In genomic region chr17:2370211-2370589, GRCh38 we compare ENCODE assay signal across 21 cellular contexts. TPM values are rescaled to one million over a fixed set of nuclear protein-coding genes. Genes with fewer than 3 reads are reported as not detected.
A peak's percentile ranks its signal among the peaks of the same experiment; 100 is the strongest.
DNase-seq lines count a peak whose midpoint lies in the region; ATAC-seq and TF ChIP-seq lines count a peak whose summit lies in the region.
"Had no signal": no experiment of that assay in that cellular context is flagged by ENCODE, and none has a peak within 500 bp of the region (broad histone marks: within the 10 kb centered on the region; RNA-seq: fewer than 3 reads in every experiment).

No MANE protein-coding gene starts in this region.

- no peaks in the 10 kb centered on the region for H3K9me3 Mint-ChIP-seq in activated CD4-positive, alpha-beta T cell treated with anti-CD3 and anti-CD28 coated beads, Interleukin-2, amount 10 ng/mL, durations not matched to agents 7 days and 5 days
- no peaks in the 10 kb centered on the region for H3K9me3 Mint-ChIP-seq in activated CD4-positive, alpha-beta T cell treated with anti-CD3 and anti-CD28 coated beads for 36 hours (ENCODE audit: low read depth)
- H3K9me3 Mint-ChIP-seq in brain (no peaks in the 10 kb centered on the region), glutamatergic neuron (ENCODE audit: unreplicated experiment) (peaks cover 4% of the 10 kb centered on the region)
- H3K9me3 Mint-ChIP-seq in activated CD8-positive, alpha-beta memory T cell treated with anti-CD3 and anti-CD28 coated beads, Interleukin-2, amount 10 ng/mL, durations not matched to agents 7 days and 5 days (ENCODE audit: low read depth): no peaks in the 10 kb centered on the region
- H3K9me3 Mint-ChIP-seq: CD4-positive, alpha-beta T cell had no signal

- H3K27me3 Mint-ChIP-seq in activated CD4-positive, alpha-beta T cell treated with anti-CD3 and anti-CD28 coated beads, Interleukin-2, amount 10 ng/mL, durations not matched to agents 7 days and 5 days: no peaks in the 10 kb centered on the region
- H3K27me3 Mint-ChIP-seq in activated CD4-positive, alpha-beta T cell treated with anti-CD3 and anti-CD28 coated beads for 36 hours: no peaks in the 10 kb centered on the region
- H3K27me3 Mint-ChIP-seq in brain: no peaks in the 10 kb centered on the region
- peaks cover 2% of the 10 kb centered on the region for H3K27me3 Mint-ChIP-seq in glutamatergic neuron (ENCODE audit: unreplicated experiment)
- no peaks in the 10 kb centered on the region for H3K27me3 Mint-ChIP-seq in activated CD8-positive, alpha-beta memory T cell treated with anti-CD3 and anti-CD28 coated beads, Interleukin-2, amount 10 ng/mL, durations not matched to agents 7 days and 5 days
- H3K27me3 Mint-ChIP-seq: B cell; CD4-positive, alpha-beta T cell had no signal

- H3K79me2 ChIP-seq in mammary epithelial cell (ENCODE audit: insufficient read depth, low read length): no peaks in the 10 kb centered on the region

- H4K91ac ChIP-seq in neuronal stem cell (ENCODE audit: low read depth, low read length, poor library complexity): no peak overlapping the region

- H3K27me3 ChIP-seq in neuronal stem cell (ENCODE audit: control insufficient read depth in 3 of 3, insufficient read depth in 3 of 3, low read depth in 1 of 3, low read length in 3 of 3) (no peaks in the 10 kb centered on the region), mammary epithelial cell (ENCODE audit: insufficient read depth, low read length) (no peaks in the 10 kb centered on the region)

- DNase-seq in activated CD4-positive, alpha-beta T cell treated with anti-CD3 and anti-CD28 coated beads, Interleukin-2, amount 10 ng/mL, durations not matched to agents 7 days and 5 days: no peak
- no peak for DNase-seq in activated CD4-positive, alpha-beta T cell treated with anti-CD3 and anti-CD28 coated beads for 36 hours
- no peak for DNase-seq in glutamatergic neuron
- DNase-seq in neuronal stem cell (ENCODE audit: low spot score): no peak
- no peak for DNase-seq in activated CD8-positive, alpha-beta memory T cell treated with anti-CD3 and anti-CD28 coated beads, Interleukin-2, amount 10 ng/mL, durations not matched to agents 7 days and 5 days
- DNase-seq in GDM1 (lab: John Stamatoyannopoulos, UW): no peak
- no peak for DNase-seq in mammary epithelial cell
- DNase-seq: 8988T; CD4-positive, alpha-beta T cell; DMS153; KBM-7; NCI-H1105; NCI-H2081; NCI-H2171 treated with DMSO at 0.1 percent for 48 hours; NCI-H748 treated with DMSO at 0.1 percent for 48 hours; NK-92 treated with Interleukin-12 subunit alpha and Interleukin-12 subunit beta, amount 100 ng/mL, for 24 hours; OCI-M1; RPMI8226; SIG-M5 had no signal

- POLR2A ChIA-PET in activated CD4-positive, alpha-beta T cell treated with anti-CD3 and anti-CD28 coated beads, Interleukin-2, amount 10 ng/mL, durations not matched to agents 7 days and 5 days (lab: Charles Lee): no interaction called here
- POLR2A ChIA-PET in activated CD4-positive, alpha-beta T cell treated with anti-CD3 and anti-CD28 coated beads for 36 hours (lab: Charles Lee): no interaction called here

- H3K4me3 ChIP-seq in neuronal stem cell (ENCODE audit: low read length in 2 of 2) (no peak overlapping the region), mammary epithelial cell (replicated peaks in 1 of 3; ENCODE audit: insufficient read depth in 1 of 3, low read depth in 2 of 3, low read length in 3 of 3) (no peak overlapping the region)

- no peak overlapping the region for H2AK5ac ChIP-seq in neuronal stem cell (ENCODE audit: low read depth, low read length)

- WGBS in neuronal stem cell (ENCODE audit: extremely low coverage in 2 of 2, insufficient read length in 2 of 2, insufficient replicate concordance in 1 of 2), 2 donors: no CpG with 5 or more reads among the region's 11 CpGs
- 92% methylated on average over 9 of the region's 11 CpGs for WGBS in mammary epithelial cell (ENCODE audit: low coverage, missing lambda C conversion rate)

- no peak overlapping the region for H4K8ac ChIP-seq in neuronal stem cell (ENCODE audit: low read depth, low read length)

- H2BK120ac ChIP-seq in neuronal stem cell (ENCODE audit: low read depth, low read length): no peak overlapping the region

- dilution Hi-C loops in mammary epithelial cell (cut with HindIII; ENCODE audit: low sequenced_read_pairs): no loop called here

- no peak overlapping the region for H3K23ac ChIP-seq in neuronal stem cell (ENCODE audit: low read depth, low read length, poor library complexity)

- H3K4me2 ChIP-seq in neuronal stem cell (ENCODE audit: insufficient read depth, low read length, poor library complexity, severe bottlenecking) (no peak overlapping the region), mammary epithelial cell (ENCODE audit: insufficient read depth, low read depth, low read length) (no peak overlapping the region)

- H3K27ac Mint-ChIP-seq in activated CD4-positive, alpha-beta T cell treated with anti-CD3 and anti-CD28 coated beads, Interleukin-2, amount 10 ng/mL, durations not matched to agents 7 days and 5 days: peak overlapping the region; percentile 46
- no peak overlapping the region for H3K27ac Mint-ChIP-seq in activated CD4-positive, alpha-beta T cell treated with anti-CD3 and anti-CD28 coated beads for 36 hours
- H3K27ac Mint-ChIP-seq in brain (peak overlapping the region in 4 of 5 experiments; percentile 27 to 89 (median 54)), glutamatergic neuron (ENCODE audit: unreplicated experiment) (peak overlapping the region; percentile 15)
- no peak overlapping the region for H3K27ac Mint-ChIP-seq in activated CD8-positive, alpha-beta memory T cell treated with anti-CD3 and anti-CD28 coated beads, Interleukin-2, amount 10 ng/mL, durations not matched to agents 7 days and 5 days
- H3K27ac Mint-ChIP-seq: B cell; CD4-positive, alpha-beta T cell had no signal

- no peaks in the 10 kb centered on the region for H3K4me1 Mint-ChIP-seq in activated CD4-positive, alpha-beta T cell treated with anti-CD3 and anti-CD28 coated beads, Interleukin-2, amount 10 ng/mL, durations not matched to agents 7 days and 5 days
- no peaks in the 10 kb centered on the region for H3K4me1 Mint-ChIP-seq in activated CD4-positive, alpha-beta T cell treated with anti-CD3 and anti-CD28 coated beads for 36 hours
- peaks cover 17% of the 10 kb centered on the region for H3K4me1 Mint-ChIP-seq in brain
- no peaks in the 10 kb centered on the region for H3K4me1 Mint-ChIP-seq in glutamatergic neuron (ENCODE audit: low read depth, unreplicated experiment)
- no peaks in the 10 kb centered on the region for H3K4me1 Mint-ChIP-seq in activated CD8-positive, alpha-beta memory T cell treated with anti-CD3 and anti-CD28 coated beads, Interleukin-2, amount 10 ng/mL, durations not matched to agents 7 days and 5 days
- H3K4me1 Mint-ChIP-seq: B cell had no signal

- H3K36me3 ChIP-seq in neuronal stem cell (replicated peaks in 1 of 2; ENCODE audit: control insufficient read depth in 2 of 2, insufficient read depth in 2 of 2, low read length in 2 of 2) (peaks cover 28 to 47% of the 10 kb centered on the region in 2 donors), mammary epithelial cell (ENCODE audit: insufficient read depth, low read length) (no peaks in the 10 kb centered on the region)

- ATAC-seq in activated CD4-positive, alpha-beta T cell treated with anti-CD3 and anti-CD28 coated beads for 36 hours: no peak
- no peak for ATAC-seq in activated CD8-positive, alpha-beta memory T cell treated with anti-CD3 and anti-CD28 coated beads, Interleukin-2, amount 10 ng/mL, durations not matched to agents 7 days and 5 days

- H4K20me1 ChIP-seq in mammary epithelial cell (ENCODE audit: insufficient read depth, low read length): no peaks in the 10 kb centered on the region

- peaks cover 1% of the 10 kb centered on the region for H3K36me3 Mint-ChIP-seq in activated CD4-positive, alpha-beta T cell treated with anti-CD3 and anti-CD28 coated beads, Interleukin-2, amount 10 ng/mL, durations not matched to agents 7 days and 5 days (ENCODE audit: low read depth)
- H3K36me3 Mint-ChIP-seq in activated CD4-positive, alpha-beta T cell treated with anti-CD3 and anti-CD28 coated beads for 36 hours (ENCODE audit: low read depth): no peaks in the 10 kb centered on the region
- H3K36me3 Mint-ChIP-seq in brain: peaks cover 16% of the 10 kb centered on the region
- H3K36me3 Mint-ChIP-seq in glutamatergic neuron (ENCODE audit: unreplicated experiment): no peaks in the 10 kb centered on the region
- H3K36me3 Mint-ChIP-seq in activated CD8-positive, alpha-beta memory T cell treated with anti-CD3 and anti-CD28 coated beads, Interleukin-2, amount 10 ng/mL, durations not matched to agents 7 days and 5 days: no peaks in the 10 kb centered on the region

- no peak overlapping the region for H3K18ac ChIP-seq in neuronal stem cell (ENCODE audit: low read length)

- H3K27ac ChIP-seq in neuronal stem cell (replicated peaks; ENCODE audit: low read length) (no peak overlapping the region), mammary epithelial cell (ENCODE audit: insufficient read depth, low read depth, low read length) (no peak overlapping the region)

- H3K4me3 Mint-ChIP-seq in activated CD4-positive, alpha-beta T cell treated with anti-CD3 and anti-CD28 coated beads, Interleukin-2, amount 10 ng/mL, durations not matched to agents 7 days and 5 days: no peak overlapping the region
- H3K4me3 Mint-ChIP-seq in activated CD4-positive, alpha-beta T cell treated with anti-CD3 and anti-CD28 coated beads for 36 hours: no peak overlapping the region
- no peak overlapping the region for H3K4me3 Mint-ChIP-seq in brain
- no peak overlapping the region for H3K4me3 Mint-ChIP-seq in glutamatergic neuron (ENCODE audit: unreplicated experiment)
- H3K4me3 Mint-ChIP-seq in activated CD8-positive, alpha-beta memory T cell treated with anti-CD3 and anti-CD28 coated beads, Interleukin-2, amount 10 ng/mL, durations not matched to agents 7 days and 5 days: no peak overlapping the region
- H3K4me3 Mint-ChIP-seq: B cell; CD4-positive, alpha-beta T cell had no signal

- H2BK12ac ChIP-seq in neuronal stem cell (ENCODE audit: low read length): no peak overlapping the region

- peak overlapping the region; percentile 43 for H2BK5ac ChIP-seq in neuronal stem cell (ENCODE audit: low read length)

- in situ Hi-C loops in mammary epithelial cell (cut with MboI; ENCODE audit: low sequenced_read_pairs in 2 of 2): no loop called here

- H2BK15ac ChIP-seq in neuronal stem cell (ENCODE audit: low read length): no peak overlapping the region

- no peak overlapping the region for H3K14ac ChIP-seq in neuronal stem cell (ENCODE audit: low read length)

- no peaks in the 10 kb centered on the region for H3K79me1 ChIP-seq in neuronal stem cell (ENCODE audit: low read depth, low read length)

- no TSS peak for BruUV-seq in mammary epithelial cell (replicated peaks; lab: Mats Ljungman, UMichigan)

- H3K9ac ChIP-seq in neuronal stem cell (ENCODE audit: low read depth, low read length, poor library complexity) (peak overlapping the region; percentile 9), mammary epithelial cell (ENCODE audit: insufficient read depth, low read length) (no peak overlapping the region)

- H2AFZ ChIP-seq in neuronal stem cell (ENCODE audit: low read length) (no peak overlapping the region), mammary epithelial cell (ENCODE audit: low read depth, low read length) (no peak overlapping the region)

- TF ChIP-seq CTCF in brain (conservative IDR thresholded peaks at IDR 0.05) (no peak), glutamatergic neuron (IDR thresholded peaks at IDR 0.05; ENCODE audit: partially characterized antibody, unreplicated experiment) (no peak), mammary epithelial cell (conservative IDR thresholded peaks at IDR 0.05 in 1 of 2, IDR thresholded peaks at IDR 0.05 in 1 of 2; ENCODE audit: extremely low read depth in 1 of 2, insufficient read depth in 1 of 2, low read depth in 1 of 2, low read length in 2 of 2) (no peak)

- no peak overlapping the region for H3K4ac ChIP-seq in neuronal stem cell (ENCODE audit: low read length)

- CTCF ChIA-PET in activated CD4-positive, alpha-beta T cell treated with anti-CD3 and anti-CD28 coated beads, Interleukin-2, amount 10 ng/mL, durations not matched to agents 7 days and 5 days (lab: Charles Lee): interaction anchor here (1.2 to 3.6 kb wide), 4 partner anchors 11 to 48 kb away, joined by 3 to 15 read pairs (median 5); no protein-coding TSS in a partner anchor
- CTCF ChIA-PET in activated CD4-positive, alpha-beta T cell treated with anti-CD3 and anti-CD28 coated beads for 36 hours (lab: Charles Lee): interaction anchor here (1.5 to 5.2 kb wide), 2 partner anchors 12 to 46 kb away, joined by 5 to 31 read pairs; no protein-coding TSS in a partner anchor
- CTCF ChIA-PET in activated CD8-positive, alpha-beta memory T cell treated with anti-CD3 and anti-CD28 coated beads, Interleukin-2, amount 10 ng/mL, durations not matched to agents 7 days and 5 days (lab: Charles Lee): interaction anchor here (1.1 to 2.9 kb wide), 3 partner anchors 13 to 46 kb away, joined by 5 to 15 read pairs (median 7); no protein-coding TSS in a partner anchor
- CTCF ChIA-PET in mammary epithelial cell (lab: Charles Lee; ENCODE audit: low non-redundant PET): no interaction called here

- intact Hi-C loops in activated CD4-positive, alpha-beta T cell treated with anti-CD3 and anti-CD28 coated beads for 36 hours (cut with DNase I, micrococcal nuclease): no loop called here
- intact Hi-C loops in mammary epithelial cell (cut with micrococcal nuclease): no loop called here

- peaks cover 2 to 9% of the 10 kb centered on the region in 2 donors for H3K4me1 ChIP-seq in neuronal stem cell (ENCODE audit: control insufficient read depth in 2 of 2, insufficient read depth in 1 of 2, low read depth in 1 of 2, low read length in 2 of 2)
- peaks cover 11% of the 10 kb centered on the region for H3K4me1 ChIP-seq in mammary epithelial cell (ENCODE audit: insufficient read depth, low read length)

- H3K9me3 ChIP-seq in neuronal stem cell (replicated peaks in 1 of 2; ENCODE audit: control insufficient read depth in 2 of 2, insufficient read depth in 1 of 2, low read depth in 1 of 2, low read length in 2 of 2) (no peaks in the 10 kb centered on the region), mammary epithelial cell (replicated peaks; ENCODE audit: insufficient read depth, low read length) (no peaks in the 10 kb centered on the region)

RNA-seq across cellular contexts. Expression of gene MNT, which starts 30.7 kb away (rescaled TPM):
- total RNA-seq in activated CD4-positive, alpha-beta T cell treated with anti-CD3 and anti-CD28 coated beads, Interleukin-2, amount 10 ng/mL, durations not matched to agents 7 days and 5 days: 10 to 100 TPM; 24.2 to 31.1 TPM
- total RNA-seq in activated CD4-positive, alpha-beta T cell treated with anti-CD3 and anti-CD28 coated beads for 36 hours: 10 to 100 TPM; 16.0 to 19.3 TPM
- 17.4 TPM for polyA plus RNA-seq in brain (ENCODE audit: insufficient read depth, low read depth, low replicate concordance)
- total RNA-seq in glutamatergic neuron (ENCODE audit: unreplicated experiment): 41.0 TPM
- 14.3 TPM for polyA plus RNA-seq in neuronal stem cell (2013, experiment 1 of 2)
- 15.1 TPM for polyA plus RNA-seq in neuronal stem cell (2013, experiment 2 of 2)
- 10 to 100 TPM; 26.0 to 31.9 TPM for total RNA-seq in activated CD8-positive, alpha-beta memory T cell treated with anti-CD3 and anti-CD28 coated beads, Interleukin-2, amount 10 ng/mL, durations not matched to agents 7 days and 5 days
- 10 to 100 TPM in 1 of 2 donors, 1 to 10 TPM in 1; 5.5 to 32.3 TPM for total RNA-seq in mammary epithelial cell
- polyA plus RNA-seq in mammary epithelial cell: 4.1 TPM
- polyA minus RNA-seq in mammary epithelial cell: 7.8 TPM

RNA-seq across cellular contexts. Expression of gene SGSM2, which starts 32.9 kb away (rescaled TPM):
- 10 to 100 TPM; 58.3 to 61.6 TPM for total RNA-seq in activated CD4-positive, alpha-beta T cell treated with anti-CD3 and anti-CD28 coated beads, Interleukin-2, amount 10 ng/mL, durations not matched to agents 7 days and 5 days
- total RNA-seq in activated CD4-positive, alpha-beta T cell treated with anti-CD3 and anti-CD28 coated beads for 36 hours: 10 to 100 TPM; 21.4 to 28.0 TPM
- polyA plus RNA-seq in brain (ENCODE audit: insufficient read depth, low read depth, low replicate concordance) (56.3 TPM), mammary epithelial cell (24.4 TPM)
- total RNA-seq in glutamatergic neuron (ENCODE audit: unreplicated experiment) (111 TPM), mammary epithelial cell (10 to 100 TPM; 28.2 to 32.5 TPM)
- 69.6 TPM for polyA plus RNA-seq in neuronal stem cell (2013, experiment 1 of 2)
- polyA plus RNA-seq in neuronal stem cell (2013, experiment 2 of 2): 67.4 TPM
- total RNA-seq in activated CD8-positive, alpha-beta memory T cell treated with anti-CD3 and anti-CD28 coated beads, Interleukin-2, amount 10 ng/mL, durations not matched to agents 7 days and 5 days: 10 to 100 TPM; 46.4 to 57.0 TPM
- polyA minus RNA-seq in mammary epithelial cell: 30.1 TPM

RNA-seq across cellular contexts. Expression of gene TSR1, which starts 33.9 kb away (rescaled TPM):
- total RNA-seq in activated CD4-positive, alpha-beta T cell treated with anti-CD3 and anti-CD28 coated beads, Interleukin-2, amount 10 ng/mL, durations not matched to agents 7 days and 5 days: 10 to 100 TPM; 27.2 to 27.4 TPM
- 10 to 100 TPM; 59.3 to 77.0 TPM for total RNA-seq in activated CD4-positive, alpha-beta T cell treated with anti-CD3 and anti-CD28 coated beads for 36 hours
- polyA plus RNA-seq in brain (ENCODE audit: insufficient read depth, low read depth, low replicate concordance) (15.9 TPM), mammary epithelial cell (15.9 TPM)
- total RNA-seq in glutamatergic neuron (ENCODE audit: unreplicated experiment) (25.6 TPM), mammary epithelial cell (10 to 100 TPM; 51.0 to 51.5 TPM)
- 13.1 TPM for polyA plus RNA-seq in neuronal stem cell (2013, experiment 1 of 2)
- 13.0 TPM for polyA plus RNA-seq in neuronal stem cell (2013, experiment 2 of 2)
- 10 to 100 TPM; 33.2 to 45.7 TPM for total RNA-seq in activated CD8-positive, alpha-beta memory T cell treated with anti-CD3 and anti-CD28 coated beads, Interleukin-2, amount 10 ng/mL, durations not matched to agents 7 days and 5 days
- 23.9 TPM for polyA minus RNA-seq in mammary epithelial cell

Comparison
In these comparisons a context has a peak if more than half of its experiments do, and no peak if none do; other contexts are left out.
1. H3K27ac Mint-ChIP-seq: peak in activated CD4-positive, alpha-beta T cell treated with anti-CD3 and anti-CD28 coated beads, Interleukin-2, amount 10 ng/mL, durations not matched to agents 7 days and 5 days (single experiment), brain (4 of 5) and glutamatergic neuron (single experiment); none in activated CD4-positive, alpha-beta T cell treated with anti-CD3 and anti-CD28 coated beads for 36 hours (single experiment) and activated CD8-positive, alpha-beta memory T cell treated with anti-CD3 and anti-CD28 coated beads, Interleukin-2, amount 10 ng/mL, durations not matched to agents 7 days and 5 days (single experiment).